In genomic region chr5:151345187-151345807, GRCh38 we compare ENCODE assay signal across 24 cellular contexts. TPM values are rescaled to one million over a fixed set of nuclear protein-coding genes. Genes with fewer than 3 reads are reported as not detected.
"Had no signal": no experiment of that assay in that cellular context is flagged by ENCODE, and none has a peak within 500 bp of the region (broad histone marks: within the 10 kb centered on the region; RNA-seq: fewer than 3 reads in every experiment).

No MANE protein-coding gene starts in this region.

- H3K27me3 ChIP-seq: ascending aorta, tibial nerve, vagina had no signal

- H3K36me3 ChIP-seq: ascending aorta, neutrophil, tibial nerve, vagina had no signal

- H3K9me3 ChIP-seq: ascending aorta, neutrophil, tibial nerve, vagina had no signal

- H3K4me3 ChIP-seq: ascending aorta, coronary artery, skin epidermis, vagina had no signal

- DNase-seq: activated CD4-positive, alpha-beta T cell treated with anti-CD3 and anti-CD28 coated beads, Interleukin-2, amount 10 ng/mL, durations not matched to agents 7 days and 5 days; activated CD4-positive, CD25-positive, alpha-beta regulatory T cell; activated CD8-positive, alpha-beta T cell treated with anti-CD3 and anti-CD28 coated beads, Interleukin-2, amount 10 ng/mL, durations not matched to agents 7 days and 5 days; activated naive CD4-positive, alpha-beta T cell treated with anti-CD3 and anti-CD28 coated beads for 36 hours; activated naive CD8-positive, alpha-beta T cell treated with anti-CD3 and anti-CD28 coated beads, Interleukin-2, amount 50 U/mL, for 24 hours; activated T-cell treated with anti-CD3 and anti-CD28 coated beads, Interleukin-2, amount 50 U/mL, for 24 hours; head of caudate nucleus; immature natural killer cell; naive thymus-derived CD8-positive, alpha-beta T cell; stimulated activated CD4-positive, alpha-beta T cell treated with anti-CD3 and anti-CD28 coated beads, Interleukin-2, amount 100 ng/mL, for 48 hours had no signal

- ATAC-seq: activated CD8-positive, alpha-beta T cell treated with anti-CD3 and anti-CD28 coated beads, Interleukin-2, amount 10 ng/mL, durations not matched to agents 7 days and 5 days; activated naive CD8-positive, alpha-beta T cell treated with anti-CD3 and anti-CD28 coated beads, Interleukin-2, amount 50 U/mL, for 24 hours; naive thymus-derived CD8-positive, alpha-beta T cell had no signal

- H3K27ac ChIP-seq: ascending aorta, coronary artery, neutrophil, skin epidermis, vagina had no signal

- FAIRE-seq: endometrium, frontal cortex, TTC549 had no signal

- H3K4me1 ChIP-seq: ascending aorta, vagina had no signal

RNA-seq across cellular contexts. Expression of gene SLC36A2, which starts 2.1 kb away (rescaled TPM):
- total RNA-seq: activated CD4-positive, alpha-beta T cell treated with anti-CD3 and anti-CD28 coated beads, Interleukin-2, amount 10 ng/mL, durations not matched to agents 7 days and 5 days; activated CD8-positive, alpha-beta T cell treated with anti-CD3 and anti-CD28 coated beads, Interleukin-2, amount 10 ng/mL, durations not matched to agents 7 days and 5 days; activated naive CD4-positive, alpha-beta T cell treated with anti-CD3 and anti-CD28 coated beads for 36 hours; activated T-helper 2 cell treated with anti-CD3 and anti-CD28 coated beads, Interferon-gamma antibody, Interleukin-2, Interleukin-4, amounts not matched to agents 10 μg/mL and 5 μg/mL and 100 μg/mL, durations not matched to agents 14 hours and 24 hours and 36 hours; frontal cortex; mesenteric fat pad; naive thymus-derived CD8-positive, alpha-beta T cell; T-helper 2 cell treated with Interferon-gamma antibody and Interleukin-4, amounts not matched to agents 100 ng/mL and 5 ng/mL, for 36 hours; vagina had no signal
- polyA plus RNA-seq: esophagus; immature natural killer cell; naive thymus-derived CD8-positive, alpha-beta T cell had no signal

RNA-seq across cellular contexts. Expression of gene SLC36A3, which starts 41.7 kb away (rescaled TPM):
- total RNA-seq: activated CD4-positive, alpha-beta T cell treated with anti-CD3 and anti-CD28 coated beads, Interleukin-2, amount 10 ng/mL, durations not matched to agents 7 days and 5 days; activated CD8-positive, alpha-beta T cell treated with anti-CD3 and anti-CD28 coated beads, Interleukin-2, amount 10 ng/mL, durations not matched to agents 7 days and 5 days; activated naive CD4-positive, alpha-beta T cell treated with anti-CD3 and anti-CD28 coated beads for 36 hours; activated T-helper 2 cell treated with anti-CD3 and anti-CD28 coated beads, Interferon-gamma antibody, Interleukin-2, Interleukin-4, amounts not matched to agents 10 μg/mL and 5 μg/mL and 100 μg/mL, durations not matched to agents 14 hours and 24 hours and 36 hours; ascending aorta; frontal cortex; lower leg skin; mesenteric fat pad; naive thymus-derived CD8-positive, alpha-beta T cell; T-helper 2 cell treated with Interferon-gamma antibody and Interleukin-4, amounts not matched to agents 100 ng/mL and 5 ng/mL, for 36 hours; tibial nerve; vagina had no signal
- polyA plus RNA-seq: esophagus; immature natural killer cell; naive thymus-derived CD8-positive, alpha-beta T cell had no signal
